In the genomic region with DNA sequence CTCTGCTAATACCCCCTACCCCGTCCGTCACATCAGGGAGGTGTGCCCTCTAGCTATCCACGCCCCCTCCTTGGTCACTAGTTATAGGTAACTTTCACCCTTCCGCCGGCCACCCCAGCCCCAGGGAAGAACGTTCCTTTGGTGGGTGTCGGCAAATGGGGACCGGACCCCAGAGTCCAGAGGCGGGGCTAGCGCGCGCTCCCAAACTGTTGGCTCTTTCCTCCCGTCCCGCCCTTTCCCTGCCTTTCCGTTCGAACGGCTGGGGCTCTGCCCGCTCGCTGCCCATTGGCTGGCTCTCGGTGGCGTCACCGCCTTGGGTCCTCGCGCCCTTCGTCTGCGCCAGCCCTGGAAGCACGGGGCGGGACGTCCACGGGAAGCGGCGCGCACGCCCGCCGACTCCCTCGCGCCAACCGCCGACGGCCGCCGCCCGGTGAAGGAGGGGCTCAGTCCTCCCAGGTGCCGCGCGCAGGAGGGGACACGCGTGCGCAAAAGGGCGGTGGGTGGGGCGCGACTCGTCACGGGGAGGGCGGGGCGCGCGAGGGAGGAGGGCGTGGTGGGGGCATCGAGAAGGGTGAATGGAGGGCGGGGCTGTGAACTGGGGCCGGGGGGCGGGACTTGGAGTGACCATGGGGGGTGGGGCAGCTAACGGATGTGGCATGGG, we compare ENCODE assay signal across 8 cellular contexts. TPM values are rescaled to one million over a fixed set of nuclear protein-coding genes. Genes with fewer than 3 reads are reported as not detected.
DNase-seq lines count a peak whose midpoint lies in the region; ATAC-seq and TF ChIP-seq lines count a peak whose summit lies in the region.

No MANE protein-coding gene starts in this region.

- no peaks in the 10 kb centered on the region for H3K36me3 ChIP-seq in mucosa of stomach (ENCODE audit: control insufficient read depth, insufficient read depth, low read length)

- no peak for TF ChIP-seq CTCF in epithelial cell of proximal tubule (conservative IDR thresholded peaks at IDR 0.05; ENCODE audit: low read depth, low read length)

- no peaks in the 10 kb centered on the region for H3K4me1 ChIP-seq in mucosa of stomach (ENCODE audit: control insufficient read depth, insufficient read depth, low read length)

- peak overlapping the region; percentile 65 for H3K4me3 ChIP-seq in Jurkat, Clone E6-1 (ENCODE audit: low read length)
- H3K4me3 ChIP-seq in epithelial cell of proximal tubule (ENCODE audit: low read depth, low read length) (peak overlapping the region; percentile 83), mucosa of stomach (ENCODE audit: low read length) (peak overlapping the region; percentile 54)

- DNase-seq in DMS53 (lab: John Stamatoyannopoulos, UW) (peak; percentile 99), OCI-M2 (lab: John Stamatoyannopoulos, UW; ENCODE audit: unreplicated experiment) (peak; percentile 92), epithelial cell of proximal tubule (ENCODE audit: low read depth) (no peak)
- peak; percentile 94 for DNase-seq in Jurkat, Clone E6-1 (ENCODE audit: low read depth, low spot score)
- peak; percentile 98 for DNase-seq in activated T-cell treated with anti-CD3 and anti-CD28 coated beads, Interleukin-2, amount 50 U/mL, for 1 hour
- DNase-seq in stimulated activated CD8-positive, alpha-beta memory T cell treated with anti-CD3 and anti-CD28 coated beads, Interleukin-4, amount 100 ng/mL, for 4 hours (ENCODE audit: low read depth in 2 of 2, low spot score in 1 of 2): peak; percentile 96

- H3K9me3 ChIP-seq in mucosa of stomach (ENCODE audit: control insufficient read depth, low read length): no peaks in the 10 kb centered on the region

- ATAC-seq in GM21717 (IDR thresholded peaks at IDR 0.05; ENCODE audit: unreplicated experiment): peak; percentile 60

- H3K9ac ChIP-seq in mucosa of stomach (ENCODE audit: low read length): peak overlapping the region; percentile 73

- no peaks in the 10 kb centered on the region for H3K27me3 ChIP-seq in mucosa of stomach (ENCODE audit: control insufficient read depth, insufficient read depth, low read length)

RNA-seq across cellular contexts. Expression of gene PHF1, which starts 0.6 kb away (rescaled TPM):
- 48.0 TPM for polyA plus RNA-seq in Jurkat, Clone E6-1 (2012; ENCODE audit: insufficient read depth, insufficient read length)
- 20.7 and 25.4 TPM in 2 replicates for total RNA-seq in epithelial cell of proximal tubule

RNA-seq across cellular contexts. Expression of gene CUTA, which starts 7.7 kb away (rescaled TPM):
- polyA plus RNA-seq in Jurkat, Clone E6-1 (2012; ENCODE audit: insufficient read depth, insufficient read length): 264 TPM
- total RNA-seq in epithelial cell of proximal tubule: 206 and 273 TPM in 2 replicates

RNA-seq across cellular contexts. Expression of gene SYNGAP1, which starts 9.7 kb away (rescaled TPM):
- polyA plus RNA-seq in Jurkat, Clone E6-1 (2012; ENCODE audit: insufficient read depth, insufficient read length): 30.1 TPM
- total RNA-seq in epithelial cell of proximal tubule: 0.87 and 2.3 TPM in 2 replicates

RNA-seq across cellular contexts. Expression of gene KIFC1, which starts 18.6 kb away (rescaled TPM):
- polyA plus RNA-seq in Jurkat, Clone E6-1 (2012; ENCODE audit: insufficient read depth, insufficient read length): 111 TPM
- 117 and 126 TPM in 2 replicates for total RNA-seq in epithelial cell of proximal tubule

RNA-seq across cellular contexts. Expression of gene ZBTB9, which starts 44.2 kb away (rescaled TPM):
- 12.7 TPM for polyA plus RNA-seq in Jurkat, Clone E6-1 (2012; ENCODE audit: insufficient read depth, insufficient read length)
- 4.3 and 4.6 TPM in 2 replicates for total RNA-seq in epithelial cell of proximal tubule
